1 cellular context compared by ENCODE assay signal in genomic region chr6:163729127-163729872, GRCh38.
TF ChIP-seq lines count a peak whose summit lies in the region.

No MANE protein-coding gene starts in this region.

TF ChIP-seq in GM23338, 12 proteins besides CTCF, POLR2A, EP300 and RAD21 (continued from another document):
- TF ChIP-seq, protein P1, sequence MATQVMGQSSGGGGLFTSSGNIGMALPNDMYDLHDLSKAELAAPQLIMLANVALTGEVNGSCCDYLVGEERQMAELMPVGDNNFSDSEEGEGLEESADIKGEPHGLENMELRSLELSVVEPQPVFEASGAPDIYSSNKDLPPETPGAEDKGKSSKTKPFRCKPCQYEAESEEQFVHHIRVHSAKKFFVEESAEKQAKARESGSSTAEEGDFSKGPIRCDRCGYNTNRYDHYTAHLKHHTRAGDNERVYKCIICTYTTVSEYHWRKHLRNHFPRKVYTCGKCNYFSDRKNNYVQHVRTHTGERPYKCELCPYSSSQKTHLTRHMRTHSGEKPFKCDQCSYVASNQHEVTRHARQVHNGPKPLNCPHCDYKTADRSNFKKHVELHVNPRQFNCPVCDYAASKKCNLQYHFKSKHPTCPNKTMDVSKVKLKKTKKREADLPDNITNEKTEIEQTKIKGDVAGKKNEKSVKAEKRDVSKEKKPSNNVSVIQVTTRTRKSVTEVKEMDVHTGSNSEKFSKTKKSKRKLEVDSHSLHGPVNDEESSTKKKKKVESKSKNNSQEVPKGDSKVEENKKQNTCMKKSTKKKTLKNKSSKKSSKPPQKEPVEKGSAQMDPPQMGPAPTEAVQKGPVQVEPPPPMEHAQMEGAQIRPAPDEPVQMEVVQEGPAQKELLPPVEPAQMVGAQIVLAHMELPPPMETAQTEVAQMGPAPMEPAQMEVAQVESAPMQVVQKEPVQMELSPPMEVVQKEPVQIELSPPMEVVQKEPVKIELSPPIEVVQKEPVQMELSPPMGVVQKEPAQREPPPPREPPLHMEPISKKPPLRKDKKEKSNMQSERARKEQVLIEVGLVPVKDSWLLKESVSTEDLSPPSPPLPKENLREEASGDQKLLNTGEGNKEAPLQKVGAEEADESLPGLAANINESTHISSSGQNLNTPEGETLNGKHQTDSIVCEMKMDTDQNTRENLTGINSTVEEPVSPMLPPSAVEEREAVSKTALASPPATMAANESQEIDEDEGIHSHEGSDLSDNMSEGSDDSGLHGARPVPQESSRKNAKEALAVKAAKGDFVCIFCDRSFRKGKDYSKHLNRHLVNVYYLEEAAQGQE (IDR thresholded peaks at IDR 0.05; ENCODE audit: unreplicated experiment): no peak
- TF ChIP-seq NANOG (IDR thresholded peaks at IDR 0.05; ENCODE audit: borderline replicate concordance) (no peak), ZNF114 (CRISPR knock-in tag; IDR thresholded peaks at IDR 0.05) (no peak)
TF ChIP-seq in GM23338: peak in this region for 0.
